6 cellular contexts compared by ENCODE assay signal in the genomic region with DNA sequence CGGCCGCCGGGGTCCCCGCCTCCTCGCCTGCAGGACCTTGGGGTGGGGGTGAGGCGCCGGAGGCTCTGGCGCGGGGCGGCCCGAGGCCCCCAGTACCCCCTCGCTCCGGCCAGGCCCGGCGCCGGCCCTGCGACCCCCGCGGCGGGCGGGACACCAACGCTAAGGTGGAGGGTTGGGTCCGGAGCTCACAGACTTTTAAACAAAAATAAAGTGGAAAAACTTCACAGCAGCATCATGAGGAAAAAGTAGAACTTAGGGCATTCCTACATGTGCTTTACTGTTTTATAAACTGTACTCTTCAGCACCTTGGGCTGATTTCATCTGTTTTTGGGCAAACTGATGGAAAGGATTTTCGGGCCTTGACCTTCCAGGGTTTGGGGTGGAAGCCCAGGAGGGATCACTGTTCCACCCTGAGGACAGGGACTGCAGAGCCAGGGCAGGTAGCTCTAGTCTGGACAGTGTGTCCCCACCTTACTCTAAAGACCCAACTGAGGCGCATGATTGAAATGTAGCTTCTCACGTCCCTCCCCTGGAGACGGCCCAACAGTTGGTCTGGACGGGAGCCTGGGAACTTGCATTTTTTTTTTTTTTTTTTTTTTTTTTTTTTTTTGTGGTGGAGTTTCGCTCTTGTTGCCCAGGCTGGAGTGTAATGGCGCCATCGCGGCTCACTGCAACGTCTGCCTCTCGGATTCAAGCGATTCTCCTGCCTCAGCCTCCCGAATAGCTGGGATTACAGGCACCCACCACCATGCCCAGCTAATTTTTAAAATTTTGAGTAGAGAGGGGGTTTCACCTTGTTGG. TPM values are rescaled to one million over a fixed set of nuclear protein-coding genes. Genes with fewer than 3 reads are reported as not detected.
A peak's percentile ranks its signal among the peaks of the same experiment; 100 is the strongest.
DNase-seq lines count a peak whose midpoint lies in the region; ATAC-seq and TF ChIP-seq lines count a peak whose summit lies in the region.

No MANE protein-coding gene starts in this region.

- H3K4me1 ChIP-seq in BLaER1 (peaks cover 38% of the 10 kb centered on the region), lung (ENCODE audit: control insufficient read depth in 2 of 2, insufficient read depth in 2 of 2, low read length in 2 of 2) (peaks cover 0 to 11% of the 10 kb centered on the region in 2 donors)

- peak; percentile 1 for ATAC-seq in HG02763 (IDR thresholded peaks at IDR 0.05; ENCODE audit: unreplicated experiment)
- no peak for ATAC-seq in lung (ENCODE audit: insufficient read depth, low FRiP score)
- ATAC-seq in HG03460 (IDR thresholded peaks at IDR 0.05; ENCODE audit: unreplicated experiment) = no peak

- peak overlapping the region; percentile 90 for H3K4me2 ChIP-seq in BLaER1

- H3K36me3 ChIP-seq in BLaER1 (peaks cover 29% of the 10 kb centered on the region), lung (ENCODE audit: control insufficient read depth in 2 of 2, insufficient read depth in 2 of 2, low read length in 2 of 2) (peaks cover 4% of the 10 kb centered on the region in 2 donors)

- H3K9me3 ChIP-seq in BLaER1 (peaks cover under 1% of the 10 kb centered on the region; the same call in 1 of the 2 replicates), lung (ENCODE audit: control insufficient read depth in 2 of 2, insufficient read depth in 1 of 2, low read length in 1 of 2) (peaks cover 0 to 3% of the 10 kb centered on the region in 2 donors)

- peak overlapping the region; percentile 91 for H3K4me3 ChIP-seq in BLaER1
- peak overlapping the region; percentile 95 for H3K4me3 ChIP-seq in lung

- TF ChIP-seq CTCF in lung (IDR thresholded peaks at IDR 0.05; ENCODE audit: control extremely low read depth, extremely low read depth) = no peak

- peak; percentile 53 for DNase-seq in activated T-cell treated with anti-CD3 and anti-CD28 coated beads, Interleukin-2, amount 50 U/mL, for 48 hours
- DNase-seq in lung (ENCODE audit: low spot score) = no peak
- no peak for DNase-seq in OCI-M2 (lab: John Stamatoyannopoulos, UW; ENCODE audit: unreplicated experiment)

- WGBS in lung, 2 donors = 15 to 18% methylated on average over 35 to 36 of the region's 36 CpGs

- peak overlapping the region; percentile 93 for H3K9ac ChIP-seq in BLaER1

- H3K27me3 ChIP-seq in BLaER1 = no peaks in the 10 kb centered on the region
- H3K27me3 ChIP-seq in lung (ENCODE audit: control insufficient read depth, insufficient read depth) = no peaks in the 10 kb centered on the region

- peak overlapping the region; percentile 96 for H3K27ac ChIP-seq in BLaER1
- H3K27ac ChIP-seq in lung (ENCODE audit: low read depth in 1 of 2, low read length in 1 of 2) = peak overlapping the region; percentile 43 to 95

- peaks cover 45% of the 10 kb centered on the region for H4K20me1 ChIP-seq in BLaER1

RNA-seq across cellular contexts. Expression of a gene that starts 0.7 kb away (rescaled TPM):
- total RNA-seq in lung = 10 to 100 TPM; 46.4 to 93.9 TPM
- 10 to 100 TPM; 31.5 to 38.3 TPM for polyA plus RNA-seq in lung

RNA-seq across cellular contexts. Expression of a gene that starts 25.3 kb away (rescaled TPM):
- total RNA-seq in lung = 100 to 1,000 TPM; 105 to 393 TPM
- polyA plus RNA-seq in lung = 100 to 1,000 TPM; 189 to 558 TPM

RNA-seq across cellular contexts. Expression of a gene that starts 37.5 kb away (rescaled TPM):
- 1 to 10 TPM in 1 of 2 donors, under 1 TPM in 1; 0.64 to 6.6 TPM for total RNA-seq in lung
- 1 to 10 TPM in 1 of 2 donors, under 1 TPM in 1; 0.87 to 6.8 TPM for polyA plus RNA-seq in lung

RNA-seq across cellular contexts. Expression of a gene that starts 50.4 kb away (rescaled TPM):
- total RNA-seq in lung = 10 to 100 TPM; 18.4 to 74.3 TPM
- polyA plus RNA-seq in lung = 10 to 100 TPM; 53.9 to 88.8 TPM

Comparison
In these comparisons a context has a peak if more than half of its experiments do, and no peak if none do; other contexts are left out.
1. DNase-seq: peak in activated T-cell treated with anti-CD3 and anti-CD28 coated beads, Interleukin-2, amount 50 U/mL, for 48 hours (2 of 2); none in lung (single experiment) and OCI-M2 (single experiment).